ENCODE assay signal across 23 cellular contexts in genomic region chr10:53580465-53580864, GRCh38.
A peak's percentile ranks its signal among the peaks of the same experiment; 100 is the strongest.
DNase-seq lines count a peak whose midpoint lies in the region; ATAC-seq and TF ChIP-seq lines count a peak whose summit lies in the region.
"Had no signal": no experiment of that assay in that cellular context is flagged by ENCODE, and none has a peak within 500 bp of the region (broad histone marks: within the 10 kb centered on the region; RNA-seq: fewer than 3 reads in every experiment).

No MANE protein-coding gene starts in this region.

- peak; percentile 40 for TF ChIP-seq CTCF in neural crest cell (conservative IDR thresholded peaks at IDR 0.05)
- TF ChIP-seq CTCF in mesothelial cell of epicardium (IDR thresholded peaks at IDR 0.05; ENCODE audit: unreplicated experiment) = no peak

- ATAC-seq in GM19023 (IDR thresholded peaks at IDR 0.05; ENCODE audit: unreplicated experiment) = no peak
- ATAC-seq: HCT116 had no signal

- H3K9me3 Mint-ChIP-seq in neural crest cell (peaks cover under 1% of the 10 kb centered on the region), mesothelial cell of epicardium (peaks cover 28% of the 10 kb centered on the region)

- H3K36me3 Mint-ChIP-seq in neural crest cell (ENCODE audit: low read depth) = peaks cover 2% of the 10 kb centered on the region
- H3K36me3 Mint-ChIP-seq in mesothelial cell of epicardium = no peaks in the 10 kb centered on the region
- H3K36me3 Mint-ChIP-seq: IgD-negative memory B cell had no signal

- intact Hi-C loops in posterior cingulate gyrus (cut with DNase I) = no loop called here

- DNase-seq in NCI-H82 (lab: John Stamatoyannopoulos, UW) (peak; percentile 29), NCI-H82 treated with DMSO at 0.1 percent for 48 hours (lab: John Stamatoyannopoulos, UW; ENCODE audit: unreplicated experiment) (no peak), dermis blood vessel endothelial cell (peak; percentile 4), neural crest cell (ENCODE audit: low read depth, low spot score) (no peak), posterior cingulate gyrus (no peak), mesothelial cell of epicardium (ENCODE audit: low spot score in 2 of 2, unreplicated experiment in 2 of 2) (no peak), iPS-NIHi7 (ENCODE audit: extremely low spot score) (no peak)
- DNase-seq: 8988T, ACHN, BE2C, Calu3, NCI-H1092, NCI-H1417 treated with DMSO at 0.1 percent for 48 hours, NCI-H1694 treated with DMSO at 0.1 percent for 48 hours, NCI-H2081 treated with DMSO at 0.1 percent for 48 hours, NCI-H2171, NCI-H226, NCI-H510A, RPMI8226, SHP77 had no signal

- H3K4me1 Mint-ChIP-seq in neural crest cell (no peaks in the 10 kb centered on the region), mesothelial cell of epicardium (peaks cover 12% of the 10 kb centered on the region)
- H3K4me1 Mint-ChIP-seq: IgD-negative memory B cell had no signal

- no peak overlapping the region for H3K4me3 Mint-ChIP-seq in neural crest cell
- no peak overlapping the region for H3K4me3 Mint-ChIP-seq in mesothelial cell of epicardium
- H3K4me3 Mint-ChIP-seq: IgD-negative memory B cell had no signal

- H3K27ac Mint-ChIP-seq in neural crest cell (ENCODE audit: unreplicated experiment) (peak overlapping the region; percentile 35), mesothelial cell of epicardium (no peak overlapping the region)
- H3K27ac Mint-ChIP-seq: IgD-negative memory B cell had no signal

- H3K27me3 Mint-ChIP-seq in neural crest cell (ENCODE audit: low read depth) (no peaks in the 10 kb centered on the region), mesothelial cell of epicardium (ENCODE audit: low read depth) (no peaks in the 10 kb centered on the region)
- H3K27me3 Mint-ChIP-seq: IgD-negative memory B cell had no signal

Comparison
In these comparisons a context has a peak if more than half of its experiments do, and no peak if none do; other contexts are left out.
1. DNase-seq: peak in NCI-H82 (single experiment) and dermis blood vessel endothelial cell (single experiment); none in NCI-H82 treated with DMSO at 0.1 percent for 48 hours (single experiment), neural crest cell (single experiment), posterior cingulate gyrus (0 of 10), mesothelial cell of epicardium (0 of 2) and iPS-NIHi7 (single experiment).